Comparison of ENCODE assay signal across 16 cellular contexts in genomic region chr2:191171291-191171690, GRCh38. TPM values are rescaled to one million over a fixed set of nuclear protein-coding genes. Genes with fewer than 3 reads are reported as not detected.
DNase-seq lines count a peak whose midpoint lies in the region; ATAC-seq and TF ChIP-seq lines count a peak whose summit lies in the region.
"Had no signal": no experiment of that assay in that cellular context is flagged by ENCODE, and none has a peak within 500 bp of the region (broad histone marks: within the 10 kb centered on the region; RNA-seq: fewer than 3 reads in every experiment).

No MANE protein-coding gene starts in this region.

- ATAC-seq in IMR-90 (ENCODE audit: low read depth) (no peak), lower lobe of right lung (no peak), GM21717 (IDR thresholded peaks at IDR 0.05; ENCODE audit: unreplicated experiment) (no peak)
- no peak for ATAC-seq in activated CD8-positive, alpha-beta memory T cell treated with anti-CD3 and anti-CD28 coated beads, Interleukin-2, amount 10 ng/mL, durations not matched to agents 7 days and 5 days
- ATAC-seq: T-helper 17 cell had no signal

- H3K9ac ChIP-seq in IMR-90 (ENCODE audit: low read depth, low read length), result peak overlapping the region; percentile 36; the same call in 1 of the 2 replicates

- no peak overlapping the region for H3K27ac Mint-ChIP-seq in activated CD8-positive, alpha-beta memory T cell treated with anti-CD3 and anti-CD28 coated beads, Interleukin-2, amount 10 ng/mL, durations not matched to agents 7 days and 5 days
- H3K27ac Mint-ChIP-seq: stimulated activated effector memory CD8-positive, alpha-beta T cell treated with anti-CD3 and anti-CD28 coated beads, Interleukin-12 subunit alpha, Interleukin-12 subunit beta, amount 100 ng/mL, for 72 hours; T-helper 17 cell had no signal

- peak overlapping the region; percentile 81 for H3K27ac ChIP-seq in AG04450 (ENCODE audit: low read depth, low read length)
- H3K27ac ChIP-seq in IMR-90 (ENCODE audit: insufficient read depth, low read length), result peak overlapping the region; percentile 46; the same call in 1 of the 2 replicates
- H3K27ac ChIP-seq in breast epithelium, result peak overlapping the region; percentile 41 to 72
- peak overlapping the region; percentile 2 for H3K27ac ChIP-seq in lower lobe of right lung
- H3K27ac ChIP-seq: colonic mucosa had no signal

- H4K8ac ChIP-seq in IMR-90 (ENCODE audit: low read depth in 2 of 2, low read length in 2 of 2), result peak overlapping the region; percentile 64 to 84; a peak in 3 of 4 replicates

- H3K9me3 Mint-ChIP-seq in activated CD8-positive, alpha-beta memory T cell treated with anti-CD3 and anti-CD28 coated beads, Interleukin-2, amount 10 ng/mL, durations not matched to agents 7 days and 5 days (ENCODE audit: low read depth), result no peaks in the 10 kb centered on the region
- H3K9me3 Mint-ChIP-seq: stimulated activated effector memory CD8-positive, alpha-beta T cell treated with anti-CD3 and anti-CD28 coated beads, Interleukin-12 subunit alpha, Interleukin-12 subunit beta, amount 100 ng/mL, for 72 hours had no signal

- no peak overlapping the region for H2AFZ ChIP-seq in IMR-90 (replicated peaks; ENCODE audit: low read length, poor library complexity)

- peak overlapping the region; percentile 41 for H3K14ac ChIP-seq in IMR-90 (replicated peaks; ENCODE audit: low read depth, low read length)

- H2AK5ac ChIP-seq in IMR-90 (ENCODE audit: low read depth, low read length), result peak overlapping the region; percentile 16; the same call in 1 of the 2 replicates

- peak overlapping the region; percentile 36; the same call in 1 of the 2 replicates for H3K23ac ChIP-seq in IMR-90 (ENCODE audit: low read depth, low read length)

- H3K9me1 ChIP-seq in IMR-90 (ENCODE audit: insufficient read depth, low read length), result peaks cover 11% of the 10 kb centered on the region

- H4K91ac ChIP-seq in IMR-90 (ENCODE audit: insufficient read depth, low read depth, low read length), result peak overlapping the region; percentile 72

- no peaks in the 10 kb centered on the region for H3K27me3 ChIP-seq in AG04450 (ENCODE audit: control insufficient read depth, insufficient read depth, low read length)
- H3K27me3 ChIP-seq in IMR-90 (ENCODE audit: control insufficient read depth, insufficient read depth, low read length), result no peaks in the 10 kb centered on the region
- no peaks in the 10 kb centered on the region for H3K27me3 ChIP-seq in breast epithelium
- H3K27me3 ChIP-seq in lower lobe of right lung (ENCODE audit: low read depth), result no peaks in the 10 kb centered on the region
- H3K27me3 ChIP-seq: colonic mucosa, sigmoid colon had no signal

- POLR2A ChIA-PET in AG04450 (lab: Yijun Ruan, JAX) (interaction anchor here (1.1 kb wide), 1 partner anchor 77 kb away, joined by 3 read pairs; no protein-coding TSS in a partner anchor), IMR-90 (lab: Charles Lee; ENCODE audit: unreplicated experiment) (interaction anchor here (0.6 kb wide), 1 partner anchor 280 kb away, joined by 4 read pairs; no protein-coding TSS in a partner anchor)

- peak overlapping the region; percentile 70; the same call in 1 of the 2 replicates for H3K56ac ChIP-seq in IMR-90 (ENCODE audit: extremely low read depth, insufficient read depth, low read length)

- no peaks in the 10 kb centered on the region for H4K20me1 ChIP-seq in IMR-90 (ENCODE audit: insufficient read depth, low read length)

- peak overlapping the region; percentile 91 for H2BK20ac ChIP-seq in IMR-90 (ENCODE audit: low read depth, low read length)

- WGBS in IMR-90 (ENCODE audit: extremely low coverage in 2 of 2, insufficient read length in 1 of 2), 2 experiments, result no CpG with 5 or more reads among the region's 2 CpGs

- no peak for TF ChIP-seq CTCF in AG04450 (IDR thresholded peaks at IDR 0.05; ENCODE audit: low read depth, low read length)
- no peak for TF ChIP-seq CTCF in IMR-90 (conservative IDR thresholded peaks at IDR 0.05; ENCODE audit: low read depth, low read length)
- no peak for TF ChIP-seq CTCF in breast epithelium (IDR thresholded peaks at IDR 0.05)
- no peak for TF ChIP-seq CTCF in lower lobe of right lung (IDR thresholded peaks at IDR 0.05)

- intact Hi-C loops in IMR-90 (cut with micrococcal nuclease), result no loop called here
- intact Hi-C loops in breast epithelium (cut with DNase I; ENCODE audit: low total_unique reads), result loop anchor here (10.0 kb wide), 1 partner anchor 344 kb away; no protein-coding TSS in a partner anchor
- intact Hi-C loops in lower lobe of right lung (cut with DNase I), result no loop called here

- peak overlapping the region; percentile 82 for H2BK5ac ChIP-seq in IMR-90 (ENCODE audit: low read depth, low read length, poor library complexity, severe bottlenecking)

- peak overlapping the region; percentile 18; the same call in 1 of the 2 replicates for H4K5ac ChIP-seq in IMR-90 (ENCODE audit: low read depth, low read length)

- peak overlapping the region; percentile 83 for H3K4ac ChIP-seq in IMR-90 (ENCODE audit: low read depth, low read length)

- in situ Hi-C loops in IMR-90 (cut with MboI; ENCODE audit: low sequenced_read_pairs), result no loop called here

- CTCF ChIA-PET in AG04450 (lab: Charles Lee) (interaction anchor here (0.6 to 6.6 kb wide), 8 partner anchors 16 to 366 kb away, joined by 3 to 36 read pairs (median 8); no protein-coding TSS in a partner anchor), IMR-90 (lab: Yijun Ruan, JAX) (interaction anchor here (0.6 to 1.7 kb wide), 3 partner anchors 13 to 336 kb away, joined by 3 to 6 read pairs (median 4); no protein-coding TSS in a partner anchor)
- CTCF ChIA-PET in activated CD8-positive, alpha-beta memory T cell treated with anti-CD3 and anti-CD28 coated beads, Interleukin-2, amount 10 ng/mL, durations not matched to agents 7 days and 5 days (lab: Charles Lee), result interaction anchor here (1.6 to 3.7 kb wide), 4 partner anchors 16 to 321 kb away, joined by 4 to 8 read pairs (median 6); no protein-coding TSS in a partner anchor

- H3K4me3 ChIP-seq in AG04450 (ENCODE audit: low read depth, low read length), result no peak overlapping the region
- no peak overlapping the region for H3K4me3 ChIP-seq in IMR-90 (ENCODE audit: insufficient read depth, low read depth, low read length)
- H3K4me3 ChIP-seq in breast epithelium, result no peak overlapping the region
- H3K4me3 ChIP-seq in lower lobe of right lung, result no peak overlapping the region
- H3K4me3 ChIP-seq: colonic mucosa, lung, sigmoid colon had no signal

- peak overlapping the region; percentile 76 for H3K18ac ChIP-seq in IMR-90 (ENCODE audit: low read depth, low read length)

- peak overlapping the region; percentile 33; the same call in 2 of the 3 replicates for H2BK15ac ChIP-seq in IMR-90 (ENCODE audit: low read depth, low read length)

- H3K79me1 ChIP-seq in IMR-90 (ENCODE audit: low read depth in 1 of 2, low read length in 2 of 2), result no peaks in the 10 kb centered on the region; a peak in 1 of 4 replicates

- no TSS peak for BruUV-seq in IMR-90 (replicated peaks; lab: Mats Ljungman, UMichigan)

- TF ChIP-seq RAD21 in IMR-90 (IDR thresholded peaks at IDR 0.05; ENCODE audit: low read length), result no peak

- TF ChIP-seq POLR2A in IMR-90 (IDR thresholded peaks at IDR 0.05; ENCODE audit: low read depth, low read length) (no peak), breast epithelium (IDR thresholded peaks at IDR 0.05) (no peak)

- DNase-seq in AG04450 (ENCODE audit: low read depth, low spot score), result no peak
- no peak for DNase-seq in IMR-90
- DNase-seq in breast epithelium (ENCODE audit: low spot score in 2 of 2), result no peak
- no peak for DNase-seq in lower lobe of right lung
- DNase-seq in globus pallidus (ENCODE audit: low spot score), result no peak
- no peak for DNase-seq in NCI-H128 (lab: John Stamatoyannopoulos, UW; ENCODE audit: unreplicated experiment)
- DNase-seq in activated CD8-positive, alpha-beta memory T cell treated with anti-CD3 and anti-CD28 coated beads, Interleukin-2, amount 10 ng/mL, durations not matched to agents 7 days and 5 days, result no peak
- DNase-seq: activated CD4-positive, CD25-positive, alpha-beta regulatory T cell treated with anti-CD3 and anti-CD28 coated beads, Interleukin-2, amount 50 U/mL, for 72 hours; amygdala; colonic mucosa; sigmoid colon; T-helper 17 cell had no signal

- peaks cover 1% of the 10 kb centered on the region for H3K36me3 Mint-ChIP-seq in activated CD8-positive, alpha-beta memory T cell treated with anti-CD3 and anti-CD28 coated beads, Interleukin-2, amount 10 ng/mL, durations not matched to agents 7 days and 5 days
- H3K36me3 Mint-ChIP-seq: stimulated activated effector memory CD8-positive, alpha-beta T cell treated with anti-CD3 and anti-CD28 coated beads, Interleukin-12 subunit alpha, Interleukin-12 subunit beta, amount 100 ng/mL, for 72 hours had no signal

- H3K4me3 Mint-ChIP-seq in activated CD8-positive, alpha-beta memory T cell treated with anti-CD3 and anti-CD28 coated beads, Interleukin-2, amount 10 ng/mL, durations not matched to agents 7 days and 5 days, result no peak overlapping the region
- H3K4me3 Mint-ChIP-seq: stimulated activated effector memory CD8-positive, alpha-beta T cell treated with anti-CD3 and anti-CD28 coated beads, Interleukin-12 subunit alpha, Interleukin-12 subunit beta, amount 100 ng/mL, for 72 hours; T-helper 17 cell had no signal

- dilution Hi-C loops in IMR-90 (cut with HindIII; ENCODE audit: low sequenced_read_pairs, unreplicated experiment), result no loop called here

- H2AK9ac ChIP-seq in IMR-90 (replicated peaks; ENCODE audit: low read depth, low read length, poor library complexity), result no peak overlapping the region

- no peaks in the 10 kb centered on the region for H3K9me3 ChIP-seq in AG04450 (ENCODE audit: control insufficient read depth, insufficient read depth, low read length)
- no peaks in the 10 kb centered on the region for H3K9me3 ChIP-seq in IMR-90 (ENCODE audit: control insufficient read depth, insufficient read depth, low read length)
- no peaks in the 10 kb centered on the region for H3K9me3 ChIP-seq in breast epithelium
- H3K9me3 ChIP-seq in lower lobe of right lung, result no peaks in the 10 kb centered on the region
- H3K9me3 ChIP-seq: colonic mucosa, sigmoid colon had no signal

- H3K36me3 ChIP-seq in IMR-90 (ENCODE audit: control insufficient read depth, insufficient read depth, low read length), result no peaks in the 10 kb centered on the region
- H3K36me3 ChIP-seq in breast epithelium, result no peaks in the 10 kb centered on the region
- no peaks in the 10 kb centered on the region for H3K36me3 ChIP-seq in lower lobe of right lung
- H3K36me3 ChIP-seq: colonic mucosa, sigmoid colon had no signal

- H3K4me1 Mint-ChIP-seq in activated CD8-positive, alpha-beta memory T cell treated with anti-CD3 and anti-CD28 coated beads, Interleukin-2, amount 10 ng/mL, durations not matched to agents 7 days and 5 days, result peaks cover 43% of the 10 kb centered on the region

- peak overlapping the region; percentile 89 for H2BK120ac ChIP-seq in IMR-90 (ENCODE audit: low read depth, low read length)

- peak overlapping the region; percentile 61; the same call in 1 of the 2 replicates for H3K4me2 ChIP-seq in IMR-90 (ENCODE audit: low read depth, low read length)

- H3K4me1 ChIP-seq in IMR-90 (ENCODE audit: control insufficient read depth, insufficient read depth, low read length) (peaks cover 28% of the 10 kb centered on the region), breast epithelium (peaks cover 0 to 4% of the 10 kb centered on the region in 2 donors), lower lobe of right lung (peaks cover 35% of the 10 kb centered on the region)
- H3K4me1 ChIP-seq: colonic mucosa had no signal

- H3K27me3 Mint-ChIP-seq in activated CD8-positive, alpha-beta memory T cell treated with anti-CD3 and anti-CD28 coated beads, Interleukin-2, amount 10 ng/mL, durations not matched to agents 7 days and 5 days, result no peaks in the 10 kb centered on the region

RNA-seq across cellular contexts. Expression of gene STAT4, which starts 20.5 kb away (rescaled TPM):
- polyA plus RNA-seq in AG04450 (2011; rRNA removed) (0.88 and 1.3 TPM in 2 replicates), IMR-90 (2012; rRNA removed) (0.47 and 0.48 TPM in 2 replicates)
- 0.69 and 0.87 TPM in 2 replicates for polyA minus RNA-seq in AG04450 (2011; rRNA and poly(A)+ RNA removed)
- total RNA-seq in IMR-90 (2012; rRNA removed) (0.28 and 0.36 TPM in 2 replicates), breast epithelium (1 to 10 TPM; 1.6 to 5.9 (median 3.6) TPM), lower lobe of right lung (5.8 TPM)
- 0.07 and 0.08 TPM in 2 replicates for polyA plus RNA-seq in IMR-90 (2012; cell fraction: cytosol; rRNA removed)
- 0.27 and 3.1 TPM in 2 replicates for polyA plus RNA-seq in IMR-90 (2012; cell fraction: nucleus; rRNA removed; ENCODE audit: low replicate concordance)
- total RNA-seq in activated CD8-positive, alpha-beta memory T cell treated with anti-CD3 and anti-CD28 coated beads, Interleukin-2, amount 10 ng/mL, durations not matched to agents 7 days and 5 days, result 100 to 1,000 TPM; 101 to 109 TPM
- total RNA-seq: HT1080 had no signal

Comparison
In these comparisons a context has a peak if more than half of its experiments do, and no peak if none do; other contexts are left out.
1. H3K27ac ChIP-seq: peak in every context shown above with its lines; median percentile 81 in AG04450; 56 in breast epithelium; 46 in IMR-90; 2 in lower lobe of right lung.
2. RNA of gene STAT4, which starts 20.5 kb away (total RNA-seq): 101 to 109 TPM in activated CD8-positive, alpha-beta memory T cell treated with anti-CD3 and anti-CD28 coated beads, Interleukin-2, amount 10 ng/mL, durations not matched to agents 7 days and 5 days; 5.8 TPM in lower lobe of right lung (single experiment), 1.6 to 5.9 TPM in breast epithelium and 0.28 to 0.36 TPM in IMR-90; every median in the first group is over 10 times any median in the second.